ENCODE assay signal across 1 cellular context in the genomic region with DNA sequence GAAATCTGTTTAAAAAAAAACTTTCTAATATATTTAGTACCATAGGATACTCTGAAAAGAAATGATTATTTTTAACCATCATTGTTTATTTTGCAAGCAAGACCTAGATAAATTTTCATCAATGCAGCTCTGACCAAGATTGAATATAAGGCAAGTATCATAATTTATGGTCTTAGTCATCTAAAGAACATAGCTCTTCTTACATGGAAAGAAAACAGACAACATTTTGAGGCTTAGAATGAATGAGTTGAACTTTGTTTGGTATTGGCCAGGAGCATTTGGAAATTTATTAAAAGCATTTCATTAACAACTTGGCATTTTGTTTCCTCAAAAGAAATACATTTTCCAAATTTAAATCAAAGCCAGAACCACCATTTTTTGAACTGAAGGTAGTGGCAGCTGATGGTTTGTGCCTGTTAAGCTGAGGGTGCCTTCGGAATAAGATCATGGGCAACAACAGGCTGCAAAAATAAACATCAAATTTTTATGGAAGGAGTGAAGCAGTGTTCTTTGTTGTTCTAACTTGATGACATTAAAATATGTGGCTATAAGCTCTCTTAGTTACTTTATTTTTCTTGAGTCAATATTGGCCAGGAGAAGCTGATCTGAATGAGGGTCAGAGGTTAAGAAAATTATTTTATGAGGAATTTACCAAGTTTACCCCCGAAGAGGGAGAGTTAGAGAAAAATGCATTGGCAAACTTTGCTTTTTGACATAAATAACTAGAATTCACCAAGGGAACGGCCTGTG.
A peak's percentile ranks its signal among the peaks of the same experiment; 100 is the strongest.
TF ChIP-seq lines count a peak whose summit lies in the region.

No MANE protein-coding gene starts in this region.

TF ChIP-seq in SK-N-SH, 30 proteins besides CTCF, POLR2A, EP300 and RAD21 (continued from another document):
- TF ChIP-seq FOSL2 (IDR thresholded peaks at IDR 0.05; ENCODE audit: borderline replicate concordance, low read depth) (peak; percentile 30; the same call in 1 of the 2 replicates), RCOR1 (IDR thresholded peaks at IDR 0.05; ENCODE audit: low read length) (no peak), ELF1 (IDR thresholded peaks at IDR 0.05) (no peak), EZH2phosphoT487 (IDR thresholded peaks at IDR 0.05; ENCODE audit: borderline replicate concordance, low read depth) (no peak), SIN3A (IDR thresholded peaks at IDR 0.05; ENCODE audit: borderline replicate concordance, low read depth, low read length) (no peak), TAF1 (IDR thresholded peaks at IDR 0.05; ENCODE audit: borderline replicate concordance, low read depth, low read length) (no peak), POLR2AphosphoS5 (IDR thresholded peaks at IDR 0.05; ENCODE audit: low read depth, low read length) (no peak), SMC3 (IDR thresholded peaks at IDR 0.05; ENCODE audit: low read depth, low read length) (no peak), RXRA (IDR thresholded peaks at IDR 0.05; ENCODE audit: borderline replicate concordance, low read depth) (0 out of 2 replicates have a peak, but pooled peaks have one; percentile 17), FOXJ3 (CRISPR knock-in tag; IDR thresholded peaks at IDR 0.05) (no peak), NRF1 (IDR thresholded peaks at IDR 0.05; ENCODE audit: low read depth, low read length) (no peak), YY1 (IDR thresholded peaks at IDR 0.05; ENCODE audit: low read depth) (no peak), TCF12 (IDR thresholded peaks at IDR 0.05) (peak; percentile 81), RFX5 (IDR thresholded peaks at IDR 0.05; ENCODE audit: low read length) (no peak), MXI1 (IDR thresholded peaks at IDR 0.05; ENCODE audit: low read depth, low read length) (no peak), TEAD4 (IDR thresholded peaks at IDR 0.05; ENCODE audit: borderline replicate concordance, insufficient read depth) (peak; percentile 58), GATA2 (CRISPR knock-in tag; IDR thresholded peaks at IDR 0.05) (no peak), CHD2 (IDR thresholded peaks at IDR 0.05; ENCODE audit: low read length, partially characterized antibody) (no peak), FOXM1 (IDR thresholded peaks at IDR 0.05; ENCODE audit: low read depth) (0 out of 2 replicates have a peak, but pooled peaks have one; percentile 33)
- TF ChIP-seq, protein P1, sequence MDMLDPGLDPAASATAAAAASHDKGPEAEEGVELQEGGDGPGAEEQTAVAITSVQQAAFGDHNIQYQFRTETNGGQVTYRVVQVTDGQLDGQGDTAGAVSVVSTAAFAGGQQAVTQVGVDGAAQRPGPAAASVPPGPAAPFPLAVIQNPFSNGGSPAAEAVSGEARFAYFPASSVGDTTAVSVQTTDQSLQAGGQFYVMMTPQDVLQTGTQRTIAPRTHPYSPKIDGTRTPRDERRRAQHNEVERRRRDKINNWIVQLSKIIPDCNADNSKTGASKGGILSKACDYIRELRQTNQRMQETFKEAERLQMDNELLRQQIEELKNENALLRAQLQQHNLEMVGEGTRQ (IDR thresholded peaks at IDR 0.05; ENCODE audit: borderline replicate concordance, low read depth, low read length): no peak
- TF ChIP-seq, protein P2, sequence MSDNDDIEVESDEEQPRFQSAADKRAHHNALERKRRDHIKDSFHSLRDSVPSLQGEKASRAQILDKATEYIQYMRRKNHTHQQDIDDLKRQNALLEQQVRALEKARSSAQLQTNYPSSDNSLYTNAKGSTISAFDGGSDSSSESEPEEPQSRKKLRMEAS (IDR thresholded peaks at IDR 0.05; ENCODE audit: low read depth): no peak
- TF ChIP-seq, protein P3, sequence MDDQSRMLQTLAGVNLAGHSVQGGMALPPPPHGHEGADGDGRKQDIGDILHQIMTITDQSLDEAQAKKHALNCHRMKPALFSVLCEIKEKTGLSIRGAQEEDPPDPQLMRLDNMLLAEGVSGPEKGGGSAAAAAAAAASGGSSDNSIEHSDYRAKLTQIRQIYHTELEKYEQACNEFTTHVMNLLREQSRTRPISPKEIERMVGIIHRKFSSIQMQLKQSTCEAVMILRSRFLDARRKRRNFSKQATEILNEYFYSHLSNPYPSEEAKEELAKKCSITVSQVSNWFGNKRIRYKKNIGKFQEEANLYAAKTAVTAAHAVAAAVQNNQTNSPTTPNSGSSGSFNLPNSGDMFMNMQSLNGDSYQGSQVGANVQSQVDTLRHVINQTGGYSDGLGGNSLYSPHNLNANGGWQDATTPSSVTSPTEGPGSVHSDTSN (IDR thresholded peaks at IDR 0.05): peak; percentile 72
- TF ChIP-seq, protein P4, sequence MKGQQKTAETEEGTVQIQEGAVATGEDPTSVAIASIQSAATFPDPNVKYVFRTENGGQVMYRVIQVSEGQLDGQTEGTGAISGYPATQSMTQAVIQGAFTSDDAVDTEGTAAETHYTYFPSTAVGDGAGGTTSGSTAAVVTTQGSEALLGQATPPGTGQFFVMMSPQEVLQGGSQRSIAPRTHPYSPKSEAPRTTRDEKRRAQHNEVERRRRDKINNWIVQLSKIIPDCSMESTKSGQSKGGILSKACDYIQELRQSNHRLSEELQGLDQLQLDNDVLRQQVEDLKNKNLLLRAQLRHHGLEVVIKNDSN (IDR thresholded peaks at IDR 0.05; ENCODE audit: borderline replicate concordance, low read depth): no peak
- TF ChIP-seq, protein P5, sequence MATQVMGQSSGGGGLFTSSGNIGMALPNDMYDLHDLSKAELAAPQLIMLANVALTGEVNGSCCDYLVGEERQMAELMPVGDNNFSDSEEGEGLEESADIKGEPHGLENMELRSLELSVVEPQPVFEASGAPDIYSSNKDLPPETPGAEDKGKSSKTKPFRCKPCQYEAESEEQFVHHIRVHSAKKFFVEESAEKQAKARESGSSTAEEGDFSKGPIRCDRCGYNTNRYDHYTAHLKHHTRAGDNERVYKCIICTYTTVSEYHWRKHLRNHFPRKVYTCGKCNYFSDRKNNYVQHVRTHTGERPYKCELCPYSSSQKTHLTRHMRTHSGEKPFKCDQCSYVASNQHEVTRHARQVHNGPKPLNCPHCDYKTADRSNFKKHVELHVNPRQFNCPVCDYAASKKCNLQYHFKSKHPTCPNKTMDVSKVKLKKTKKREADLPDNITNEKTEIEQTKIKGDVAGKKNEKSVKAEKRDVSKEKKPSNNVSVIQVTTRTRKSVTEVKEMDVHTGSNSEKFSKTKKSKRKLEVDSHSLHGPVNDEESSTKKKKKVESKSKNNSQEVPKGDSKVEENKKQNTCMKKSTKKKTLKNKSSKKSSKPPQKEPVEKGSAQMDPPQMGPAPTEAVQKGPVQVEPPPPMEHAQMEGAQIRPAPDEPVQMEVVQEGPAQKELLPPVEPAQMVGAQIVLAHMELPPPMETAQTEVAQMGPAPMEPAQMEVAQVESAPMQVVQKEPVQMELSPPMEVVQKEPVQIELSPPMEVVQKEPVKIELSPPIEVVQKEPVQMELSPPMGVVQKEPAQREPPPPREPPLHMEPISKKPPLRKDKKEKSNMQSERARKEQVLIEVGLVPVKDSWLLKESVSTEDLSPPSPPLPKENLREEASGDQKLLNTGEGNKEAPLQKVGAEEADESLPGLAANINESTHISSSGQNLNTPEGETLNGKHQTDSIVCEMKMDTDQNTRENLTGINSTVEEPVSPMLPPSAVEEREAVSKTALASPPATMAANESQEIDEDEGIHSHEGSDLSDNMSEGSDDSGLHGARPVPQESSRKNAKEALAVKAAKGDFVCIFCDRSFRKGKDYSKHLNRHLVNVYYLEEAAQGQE (IDR thresholded peaks at IDR 0.05; ENCODE audit: low read depth, low read length): no peak
- TF ChIP-seq, protein P6, sequence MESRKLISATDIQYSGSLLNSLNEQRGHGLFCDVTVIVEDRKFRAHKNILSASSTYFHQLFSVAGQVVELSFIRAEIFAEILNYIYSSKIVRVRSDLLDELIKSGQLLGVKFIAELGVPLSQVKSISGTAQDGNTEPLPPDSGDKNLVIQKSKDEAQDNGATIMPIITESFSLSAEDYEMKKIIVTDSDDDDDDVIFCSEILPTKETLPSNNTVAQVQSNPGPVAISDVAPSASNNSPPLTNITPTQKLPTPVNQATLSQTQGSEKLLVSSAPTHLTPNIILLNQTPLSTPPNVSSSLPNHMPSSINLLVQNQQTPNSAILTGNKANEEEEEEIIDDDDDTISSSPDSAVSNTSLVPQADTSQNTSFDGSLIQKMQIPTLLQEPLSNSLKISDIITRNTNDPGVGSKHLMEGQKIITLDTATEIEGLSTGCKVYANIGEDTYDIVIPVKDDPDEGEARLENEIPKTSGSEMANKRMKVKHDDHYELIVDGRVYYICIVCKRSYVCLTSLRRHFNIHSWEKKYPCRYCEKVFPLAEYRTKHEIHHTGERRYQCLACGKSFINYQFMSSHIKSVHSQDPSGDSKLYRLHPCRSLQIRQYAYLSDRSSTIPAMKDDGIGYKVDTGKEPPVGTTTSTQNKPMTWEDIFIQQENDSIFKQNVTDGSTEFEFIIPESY (IDR thresholded peaks at IDR 0.05; ENCODE audit: borderline replicate concordance, low read depth): no peak
